1 cellular context compared by ENCODE assay signal in the genomic region with DNA sequence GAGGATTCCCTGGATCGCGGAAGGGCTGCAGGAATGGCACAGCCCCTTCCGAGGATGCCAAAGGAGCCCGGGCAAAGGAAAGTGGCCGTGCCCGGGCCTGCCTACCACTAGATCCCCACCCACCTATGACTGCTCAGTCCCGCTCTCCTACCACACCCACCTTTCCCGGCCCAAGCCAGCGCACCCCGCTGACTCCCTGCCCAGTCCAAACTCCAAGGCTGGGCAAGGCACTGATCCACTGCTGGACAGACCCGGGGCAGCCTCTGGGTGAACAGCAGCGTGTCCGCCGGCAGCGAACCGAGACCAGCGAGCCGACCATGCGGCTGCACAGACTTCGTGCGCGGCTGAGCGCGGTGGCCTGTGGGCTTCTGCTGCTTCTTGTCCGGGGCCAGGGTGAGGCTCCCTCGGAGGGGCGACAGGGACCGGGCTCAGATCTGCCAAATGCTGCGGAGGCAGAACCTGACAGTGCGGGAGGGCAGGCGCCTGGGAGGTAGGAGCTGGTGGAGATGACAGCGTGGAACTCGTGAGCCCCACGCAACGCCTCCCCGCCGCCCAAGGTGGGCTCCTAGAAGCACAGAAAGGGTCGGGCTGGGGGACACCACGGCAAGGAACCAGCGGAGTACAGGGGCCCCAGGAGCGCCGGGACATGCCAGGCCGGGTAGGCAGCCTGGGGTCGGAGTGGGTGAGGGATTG.
TF ChIP-seq lines count a peak whose summit lies in the region.

A gene with protein sequence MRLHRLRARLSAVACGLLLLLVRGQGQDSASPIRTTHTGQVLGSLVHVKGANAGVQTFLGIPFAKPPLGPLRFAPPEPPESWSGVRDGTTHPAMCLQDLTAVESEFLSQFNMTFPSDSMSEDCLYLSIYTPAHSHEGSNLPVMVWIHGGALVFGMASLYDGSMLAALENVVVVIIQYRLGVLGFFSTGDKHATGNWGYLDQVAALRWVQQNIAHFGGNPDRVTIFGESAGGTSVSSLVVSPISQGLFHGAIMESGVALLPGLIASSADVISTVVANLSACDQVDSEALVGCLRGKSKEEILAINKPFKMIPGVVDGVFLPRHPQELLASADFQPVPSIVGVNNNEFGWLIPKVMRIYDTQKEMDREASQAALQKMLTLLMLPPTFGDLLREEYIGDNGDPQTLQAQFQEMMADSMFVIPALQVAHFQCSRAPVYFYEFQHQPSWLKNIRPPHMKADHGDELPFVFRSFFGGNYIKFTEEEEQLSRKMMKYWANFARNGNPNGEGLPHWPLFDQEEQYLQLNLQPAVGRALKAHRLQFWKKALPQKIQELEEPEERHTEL (plus strand): TSS at position 198 of the 693 bp plus-strand sequence. CDS start 120 bp downstream, at position 318.

TF ChIP-seq in HepG2, 621 proteins besides CTCF, POLR2A, EP300 and RAD21 (continued from another document and continues in another):
- TF ChIP-seq, protein P1, sequence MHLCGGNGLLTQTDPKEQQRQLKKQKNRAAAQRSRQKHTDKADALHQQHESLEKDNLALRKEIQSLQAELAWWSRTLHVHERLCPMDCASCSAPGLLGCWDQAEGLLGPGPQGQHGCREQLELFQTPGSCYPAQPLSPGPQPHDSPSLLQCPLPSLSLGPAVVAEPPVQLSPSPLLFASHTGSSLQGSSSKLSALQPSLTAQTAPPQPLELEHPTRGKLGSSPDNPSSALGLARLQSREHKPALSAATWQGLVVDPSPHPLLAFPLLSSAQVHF (CRISPR knock-in tag; IDR thresholded peaks at IDR 0.05) = peak; percentile 92; the same call in 1 of the 2 replicates
- TF ChIP-seq PCBP2 (optimal IDR thresholded peaks at IDR 0.05; ENCODE audit: low read depth, low read length, poor library complexity, severe bottlenecking) (no peak), ZNF619 (CRISPR knock-in tag; IDR thresholded peaks at IDR 0.05) (peak; percentile 96; the same call in 1 of the 2 replicates), STAG1 (CRISPR knock-in tag; IDR thresholded peaks at IDR 0.05) (no peak), NRL (CRISPR knock-in tag; IDR thresholded peaks at IDR 0.05; ENCODE audit: borderline replicate concordance) (no peak; the same call in 1 of the 2 replicates), JARID2 (CRISPR knock-in tag; IDR thresholded peaks at IDR 0.05; ENCODE audit: insufficient replicate concordance) (peak; percentile 58), ZNF350 (CRISPR knock-in tag; IDR thresholded peaks at IDR 0.05; ENCODE audit: borderline replicate concordance, low read depth) (peak; percentile 75; the same call in 1 of the 2 replicates), SNRNP70 (IDR thresholded peaks at IDR 0.05; ENCODE audit: low read depth, low read length) (no peak), RARG (CRISPR knock-in tag; IDR thresholded peaks at IDR 0.05; ENCODE audit: low read depth) (no peak), IRF2 (CRISPR knock-in tag; IDR thresholded peaks at IDR 0.05) (peak; percentile 73; the same call in 1 of the 2 replicates), ZSCAN22 (CRISPR knock-in tag; IDR thresholded peaks at IDR 0.05) (no peak), JUND (CRISPR knock-in tag; IDR thresholded peaks at IDR 0.05) (no peak), TARDBP (CRISPR knock-in tag; IDR thresholded peaks at IDR 0.05) (peak; percentile 81), KLF16 (CRISPR knock-in tag; IDR thresholded peaks at IDR 0.05) (peak in 1 of 2 experiments; percentile 56; a peak in 1 of 4 replicates), LCORL (IDR thresholded peaks at IDR 0.05) (no peak), LCORL (CRISPR knock-in tag; IDR thresholded peaks at IDR 0.05) (peak; percentile 88), PCBP1 (IDR thresholded peaks at IDR 0.05; ENCODE audit: borderline replicate concordance, low read depth, low read length) (no peak), ZNF841 (CRISPR knock-in tag; IDR thresholded peaks at IDR 0.05; ENCODE audit: borderline replicate concordance) (peak; percentile 86; the same call in 1 of the 2 replicates), ZMAT3 (CRISPR knock-in tag; conservative IDR thresholded peaks at IDR 0.05) (0 out of 2 replicates have a peak, but pooled peaks have one; percentile 76), ZNF251 (CRISPR knock-in tag; IDR thresholded peaks at IDR 0.05) (no peak), ZNF232 (CRISPR knock-in tag; IDR thresholded peaks at IDR 0.05; ENCODE audit: borderline replicate concordance) (peak; percentile 29), CC2D1A (CRISPR knock-in tag; IDR thresholded peaks at IDR 0.05) (no peak), GTF3A (CRISPR knock-in tag; conservative IDR thresholded peaks at IDR 0.05) (no peak; the same call in 1 of the 2 replicates), NR3C1 (CRISPR knock-in tag; IDR thresholded peaks at IDR 0.05) (no peak), ZNF747 (CRISPR knock-in tag; IDR thresholded peaks at IDR 0.05; ENCODE audit: borderline replicate concordance) (peak; percentile 83; the same call in 1 of the 2 replicates), SRF (IDR thresholded peaks at IDR 0.05; ENCODE audit: low read depth, low read length) (no peak), MZF1 (CRISPR knock-in tag; IDR thresholded peaks at IDR 0.05; ENCODE audit: borderline replicate concordance) (no peak), NCOA5 (CRISPR knock-in tag; IDR thresholded peaks at IDR 0.05) (no peak), NCOA1 (CRISPR knock-in tag; IDR thresholded peaks at IDR 0.05) (no peak), ZNF703 (CRISPR knock-in tag; IDR thresholded peaks at IDR 0.05; ENCODE audit: borderline replicate concordance) (no peak; the same call in 1 of the 2 replicates), SNAI1 (CRISPR knock-in tag; IDR thresholded peaks at IDR 0.05; ENCODE audit: borderline replicate concordance) (no peak), ZNF878 (CRISPR knock-in tag; IDR thresholded peaks at IDR 0.05) (no peak)
- TF ChIP-seq, protein P2, sequence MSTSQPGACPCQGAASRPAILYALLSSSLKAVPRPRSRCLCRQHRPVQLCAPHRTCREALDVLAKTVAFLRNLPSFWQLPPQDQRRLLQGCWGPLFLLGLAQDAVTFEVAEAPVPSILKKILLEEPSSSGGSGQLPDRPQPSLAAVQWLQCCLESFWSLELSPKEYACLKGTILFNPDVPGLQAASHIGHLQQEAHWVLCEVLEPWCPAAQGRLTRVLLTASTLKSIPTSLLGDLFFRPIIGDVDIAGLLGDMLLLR (CRISPR knock-in tag; IDR thresholded peaks at IDR 0.05) = 0 out of 2 replicates have a peak, but pooled peaks have one; percentile 31
- TF ChIP-seq, protein P3, sequence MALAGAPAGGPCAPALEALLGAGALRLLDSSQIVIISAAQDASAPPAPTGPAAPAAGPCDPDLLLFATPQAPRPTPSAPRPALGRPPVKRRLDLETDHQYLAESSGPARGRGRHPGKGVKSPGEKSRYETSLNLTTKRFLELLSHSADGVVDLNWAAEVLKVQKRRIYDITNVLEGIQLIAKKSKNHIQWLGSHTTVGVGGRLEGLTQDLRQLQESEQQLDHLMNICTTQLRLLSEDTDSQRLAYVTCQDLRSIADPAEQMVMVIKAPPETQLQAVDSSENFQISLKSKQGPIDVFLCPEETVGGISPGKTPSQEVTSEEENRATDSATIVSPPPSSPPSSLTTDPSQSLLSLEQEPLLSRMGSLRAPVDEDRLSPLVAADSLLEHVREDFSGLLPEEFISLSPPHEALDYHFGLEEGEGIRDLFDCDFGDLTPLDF (CRISPR knock-in tag; IDR thresholded peaks at IDR 0.05) = peak; percentile 69; the same call in 1 of the 2 replicates
- TF ChIP-seq, protein P4, sequence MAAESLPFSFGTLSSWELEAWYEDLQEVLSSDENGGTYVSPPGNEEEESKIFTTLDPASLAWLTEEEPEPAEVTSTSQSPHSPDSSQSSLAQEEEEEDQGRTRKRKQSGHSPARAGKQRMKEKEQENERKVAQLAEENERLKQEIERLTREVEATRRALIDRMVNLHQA (CRISPR knock-in tag; IDR thresholded peaks at IDR 0.05) = no peak
- TF ChIP-seq, protein P5, sequence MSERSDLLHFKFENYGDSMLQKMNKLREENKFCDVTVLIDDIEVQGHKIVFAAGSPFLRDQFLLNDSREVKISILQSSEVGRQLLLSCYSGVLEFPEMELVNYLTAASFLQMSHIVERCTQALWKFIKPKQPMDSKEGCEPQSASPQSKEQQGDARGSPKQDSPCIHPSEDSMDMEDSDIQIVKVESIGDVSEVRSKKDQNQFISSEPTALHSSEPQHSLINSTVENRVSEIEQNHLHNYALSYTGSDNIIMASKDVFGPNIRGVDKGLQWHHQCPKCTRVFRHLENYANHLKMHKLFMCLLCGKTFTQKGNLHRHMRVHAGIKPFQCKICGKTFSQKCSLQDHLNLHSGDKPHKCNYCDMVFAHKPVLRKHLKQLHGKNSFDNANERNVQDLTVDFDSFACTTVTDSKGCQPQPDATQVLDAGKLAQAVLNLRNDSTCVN (CRISPR knock-in tag; IDR thresholded peaks at IDR 0.05; ENCODE audit: borderline replicate concordance) = peak; percentile 51; the same call in 1 of the 2 replicates
- TF ChIP-seq, protein P6, sequence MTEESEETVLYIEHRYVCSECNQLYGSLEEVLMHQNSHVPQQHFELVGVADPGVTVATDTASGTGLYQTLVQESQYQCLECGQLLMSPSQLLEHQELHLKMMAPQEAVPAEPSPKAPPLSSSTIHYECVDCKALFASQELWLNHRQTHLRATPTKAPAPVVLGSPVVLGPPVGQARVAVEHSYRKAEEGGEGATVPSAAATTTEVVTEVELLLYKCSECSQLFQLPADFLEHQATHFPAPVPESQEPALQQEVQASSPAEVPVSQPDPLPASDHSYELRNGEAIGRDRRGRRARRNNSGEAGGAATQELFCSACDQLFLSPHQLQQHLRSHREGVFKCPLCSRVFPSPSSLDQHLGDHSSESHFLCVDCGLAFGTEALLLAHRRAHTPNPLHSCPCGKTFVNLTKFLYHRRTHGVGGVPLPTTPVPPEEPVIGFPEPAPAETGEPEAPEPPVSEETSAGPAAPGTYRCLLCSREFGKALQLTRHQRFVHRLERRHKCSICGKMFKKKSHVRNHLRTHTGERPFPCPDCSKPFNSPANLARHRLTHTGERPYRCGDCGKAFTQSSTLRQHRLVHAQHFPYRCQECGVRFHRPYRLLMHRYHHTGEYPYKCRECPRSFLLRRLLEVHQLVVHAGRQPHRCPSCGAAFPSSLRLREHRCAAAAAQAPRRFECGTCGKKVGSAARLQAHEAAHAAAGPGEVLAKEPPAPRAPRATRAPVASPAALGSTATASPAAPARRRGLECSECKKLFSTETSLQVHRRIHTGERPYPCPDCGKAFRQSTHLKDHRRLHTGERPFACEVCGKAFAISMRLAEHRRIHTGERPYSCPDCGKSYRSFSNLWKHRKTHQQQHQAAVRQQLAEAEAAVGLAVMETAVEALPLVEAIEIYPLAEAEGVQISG (CRISPR knock-in tag; IDR thresholded peaks at IDR 0.05) = peak; percentile 66; the same call in 1 of the 2 replicates
- TF ChIP-seq, protein P7, sequence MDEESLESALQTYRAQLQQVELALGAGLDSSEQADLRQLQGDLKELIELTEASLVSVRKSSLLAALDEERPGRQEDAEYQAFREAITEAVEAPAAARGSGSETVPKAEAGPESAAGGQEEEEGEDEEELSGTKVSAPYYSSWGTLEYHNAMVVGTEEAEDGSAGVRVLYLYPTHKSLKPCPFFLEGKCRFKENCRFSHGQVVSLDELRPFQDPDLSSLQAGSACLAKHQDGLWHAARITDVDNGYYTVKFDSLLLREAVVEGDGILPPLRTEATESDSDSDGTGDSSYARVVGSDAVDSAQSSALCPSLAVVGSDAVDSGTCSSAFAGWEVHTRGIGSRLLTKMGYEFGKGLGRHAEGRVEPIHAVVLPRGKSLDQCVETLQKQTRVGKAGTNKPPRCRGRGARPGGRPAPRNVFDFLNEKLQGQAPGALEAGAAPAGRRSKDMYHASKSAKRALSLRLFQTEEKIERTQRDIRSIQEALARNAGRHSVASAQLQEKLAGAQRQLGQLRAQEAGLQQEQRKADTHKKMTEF (CRISPR knock-in tag; IDR thresholded peaks at IDR 0.05) = peak; percentile 83
- TF ChIP-seq, protein P8, sequence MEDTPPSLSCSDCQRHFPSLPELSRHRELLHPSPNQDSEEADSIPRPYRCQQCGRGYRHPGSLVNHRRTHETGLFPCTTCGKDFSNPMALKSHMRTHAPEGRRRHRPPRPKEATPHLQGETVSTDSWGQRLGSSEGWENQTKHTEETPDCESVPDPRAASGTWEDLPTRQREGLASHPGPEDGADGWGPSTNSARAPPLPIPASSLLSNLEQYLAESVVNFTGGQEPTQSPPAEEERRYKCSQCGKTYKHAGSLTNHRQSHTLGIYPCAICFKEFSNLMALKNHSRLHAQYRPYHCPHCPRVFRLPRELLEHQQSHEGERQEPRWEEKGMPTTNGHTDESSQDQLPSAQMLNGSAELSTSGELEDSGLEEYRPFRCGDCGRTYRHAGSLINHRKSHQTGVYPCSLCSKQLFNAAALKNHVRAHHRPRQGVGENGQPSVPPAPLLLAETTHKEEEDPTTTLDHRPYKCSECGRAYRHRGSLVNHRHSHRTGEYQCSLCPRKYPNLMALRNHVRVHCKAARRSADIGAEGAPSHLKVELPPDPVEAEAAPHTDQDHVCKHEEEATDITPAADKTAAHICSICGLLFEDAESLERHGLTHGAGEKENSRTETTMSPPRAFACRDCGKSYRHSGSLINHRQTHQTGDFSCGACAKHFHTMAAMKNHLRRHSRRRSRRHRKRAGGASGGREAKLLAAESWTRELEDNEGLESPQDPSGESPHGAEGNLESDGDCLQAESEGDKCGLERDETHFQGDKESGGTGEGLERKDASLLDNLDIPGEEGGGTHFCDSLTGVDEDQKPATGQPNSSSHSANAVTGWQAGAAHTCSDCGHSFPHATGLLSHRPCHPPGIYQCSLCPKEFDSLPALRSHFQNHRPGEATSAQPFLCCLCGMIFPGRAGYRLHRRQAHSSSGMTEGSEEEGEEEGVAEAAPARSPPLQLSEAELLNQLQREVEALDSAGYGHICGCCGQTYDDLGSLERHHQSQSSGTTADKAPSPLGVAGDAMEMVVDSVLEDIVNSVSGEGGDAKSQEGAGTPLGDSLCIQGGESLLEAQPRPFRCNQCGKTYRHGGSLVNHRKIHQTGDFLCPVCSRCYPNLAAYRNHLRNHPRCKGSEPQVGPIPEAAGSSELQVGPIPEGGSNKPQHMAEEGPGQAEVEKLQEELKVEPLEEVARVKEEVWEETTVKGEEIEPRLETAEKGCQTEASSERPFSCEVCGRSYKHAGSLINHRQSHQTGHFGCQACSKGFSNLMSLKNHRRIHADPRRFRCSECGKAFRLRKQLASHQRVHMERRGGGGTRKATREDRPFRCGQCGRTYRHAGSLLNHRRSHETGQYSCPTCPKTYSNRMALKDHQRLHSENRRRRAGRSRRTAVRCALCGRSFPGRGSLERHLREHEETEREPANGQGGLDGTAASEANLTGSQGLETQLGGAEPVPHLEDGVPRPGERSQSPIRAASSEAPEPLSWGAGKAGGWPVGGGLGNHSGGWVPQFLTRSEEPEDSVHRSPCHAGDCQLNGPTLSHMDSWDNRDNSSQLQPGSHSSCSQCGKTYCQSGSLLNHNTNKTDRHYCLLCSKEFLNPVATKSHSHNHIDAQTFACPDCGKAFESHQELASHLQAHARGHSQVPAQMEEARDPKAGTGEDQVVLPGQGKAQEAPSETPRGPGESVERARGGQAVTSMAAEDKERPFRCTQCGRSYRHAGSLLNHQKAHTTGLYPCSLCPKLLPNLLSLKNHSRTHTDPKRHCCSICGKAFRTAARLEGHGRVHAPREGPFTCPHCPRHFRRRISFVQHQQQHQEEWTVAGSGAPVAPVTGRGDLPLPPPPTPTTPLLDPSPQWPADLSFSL (CRISPR knock-in tag; IDR thresholded peaks at IDR 0.05) = no peak
